Comparison of ENCODE assay signal across 8 cellular contexts in genomic region chr11:35615911-35616900, GRCh38. TPM values are rescaled to one million over a fixed set of nuclear protein-coding genes. Genes with fewer than 3 reads are reported as not detected.
DNase-seq lines count a peak whose midpoint lies in the region; ATAC-seq and TF ChIP-seq lines count a peak whose summit lies in the region.

No MANE protein-coding gene starts in this region.

- peak; percentile 53 to 86 (median 84) for TF ChIP-seq CTCF in Peyer's patch (IDR thresholded peaks at IDR 0.05)

- H3K9me2 ChIP-seq in Karpas-422 (replicated peaks; ENCODE audit: insufficient read depth, low read length): no peaks in the 10 kb centered on the region

- H3K27ac ChIP-seq in Karpas-422 (ENCODE audit: low read length): no peak overlapping the region
- H3K27ac ChIP-seq in Peyer's patch: no peak overlapping the region

- H3K27me3 ChIP-seq in Karpas-422 (ENCODE audit: low read length): no peaks in the 10 kb centered on the region
- peaks cover 0 to 10% of the 10 kb centered on the region in 2 donors for H3K27me3 ChIP-seq in Peyer's patch

- H4K20me1 ChIP-seq in Karpas-422 (ENCODE audit: insufficient read depth, low read depth, low read length): no peaks in the 10 kb centered on the region

- no peak for ATAC-seq in HG02884 (IDR thresholded peaks at IDR 0.05; ENCODE audit: unreplicated experiment)
- ATAC-seq in GM19023 (IDR thresholded peaks at IDR 0.05; ENCODE audit: unreplicated experiment): no peak

- no peaks in the 10 kb centered on the region for H3K9me3 ChIP-seq in Karpas-422 (ENCODE audit: low read length)
- H3K9me3 ChIP-seq in Peyer's patch: peaks cover 0 to 6% (median 0%) of the 10 kb centered on the region in 4 donors

- H3K36me3 ChIP-seq in Karpas-422 (ENCODE audit: insufficient read depth, low read length) (no peaks in the 10 kb centered on the region), Peyer's patch (no peaks in the 10 kb centered on the region)

- H3K9ac ChIP-seq in Karpas-422 (ENCODE audit: low read length): no peak overlapping the region

- no peak overlapping the region for H2AFZ ChIP-seq in Karpas-422 (ENCODE audit: low read length)

- H3K4me2 ChIP-seq in Karpas-422 (ENCODE audit: low read depth, low read length, poor library complexity, severe bottlenecking): no peak overlapping the region

- TF ChIP-seq POLR2A in Peyer's patch (IDR thresholded peaks at IDR 0.05): no peak

- no peaks in the 10 kb centered on the region for H3K4me1 ChIP-seq in Karpas-422 (ENCODE audit: low read length)
- H3K4me1 ChIP-seq in Peyer's patch: peaks cover 0 to 28% (median 17%) of the 10 kb centered on the region in 4 donors

- no peaks in the 10 kb centered on the region for H3K79me2 ChIP-seq in Karpas-422 (ENCODE audit: low read length)

- DNase-seq in activated gamma-delta T cell treated with Interleukin-2 at 50 U/mL for 16 hours: peak; percentile 6
- no peak for DNase-seq in activated gamma-delta T cell (lab: John Stamatoyannopoulos, UW)
- peak; percentile 82 for DNase-seq in Karpas-422
- DNase-seq in Peyer's patch: no peak
- peak; percentile 61 for DNase-seq in dedifferentiated amniotic fluid mesenchymal stem cell (ENCODE audit: extremely low spot score)
- DNase-seq in myocyte (ENCODE audit: low read depth): peak; percentile 58

- H3K4me3 ChIP-seq in Karpas-422 (ENCODE audit: low read length): no peak overlapping the region
- no peak overlapping the region for H3K4me3 ChIP-seq in Peyer's patch

RNA-seq across cellular contexts. Expression of gene FJX1, which starts 2.1 kb away (rescaled TPM):
- total RNA-seq in Karpas-422 (2014; rRNA removed; shearing (Covaris generic); ENCODE audit: low replicate concordance): not detected in 2 replicates
- total RNA-seq in Peyer's patch: not detected
- 42.9 and 48.1 TPM in 2 replicates for total RNA-seq in myocyte
- polyA plus RNA-seq in myocyte (2012): 62.7 TPM

RNA-seq across cellular contexts. Expression of gene TRIM44, which starts 46.4 kb away (rescaled TPM):
- 14.9 and 16.3 TPM in 2 replicates for total RNA-seq in Karpas-422 (2014; rRNA removed; shearing (Covaris generic); ENCODE audit: low replicate concordance)
- total RNA-seq in Peyer's patch (10 to 100 TPM; 27.3 to 83.4 (median 61.4) TPM), myocyte (43.5 and 56.8 TPM in 2 replicates)
- 48.2 TPM for polyA plus RNA-seq in myocyte (2012)

Comparison
In these comparisons a context has a peak if more than half of its experiments do, and no peak if none do; other contexts are left out.
1. DNase-seq: peak in activated gamma-delta T cell treated with Interleukin-2 at 50 U/mL for 16 hours (single experiment), Karpas-422 (single experiment), dedifferentiated amniotic fluid mesenchymal stem cell (single experiment) and myocyte (single experiment); none in activated gamma-delta T cell (single experiment) and Peyer's patch (0 of 3).
2. RNA of gene FJX1, which starts 2.1 kb away (total RNA-seq): 42.9 to 48.1 TPM in myocyte; not detected in Peyer's patch and not detected in Karpas-422; every median in the first group is over 10 times any median in the second.